16 cellular contexts compared by ENCODE assay signal in the genomic region with DNA sequence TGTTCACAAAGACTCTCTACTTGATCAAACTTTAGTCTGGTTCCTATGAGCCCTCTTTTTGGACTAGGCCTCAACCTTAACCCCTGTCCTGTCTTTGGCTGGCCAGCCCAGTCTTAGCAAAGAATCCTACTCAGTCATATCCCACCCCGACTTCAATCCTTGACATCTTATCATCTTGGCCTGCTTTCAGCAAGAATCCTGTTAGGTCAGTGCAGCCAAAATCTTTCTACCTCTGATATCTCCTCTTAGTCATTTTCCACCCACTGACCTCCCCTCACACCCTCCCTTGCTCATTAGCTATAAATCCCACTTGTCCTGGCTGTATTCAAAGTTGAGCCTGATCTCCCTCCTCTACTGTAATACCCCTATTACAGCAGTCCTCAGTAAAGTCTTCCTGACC.
DNase-seq lines count a peak whose midpoint lies in the region; ATAC-seq and TF ChIP-seq lines count a peak whose summit lies in the region.
"Had no signal": no experiment of that assay in that cellular context is flagged by ENCODE, and none has a peak within 500 bp of the region (broad histone marks: within the 10 kb centered on the region; RNA-seq: fewer than 3 reads in every experiment).

No MANE protein-coding gene starts in this region.

- ATAC-seq in heart left ventricle (peak in 3 of 4 donors; percentile 7 to 49 (median 27)), WTC11 (no peak)
- peak; percentile 27 for ATAC-seq in stimulated activated memory B cell treated with anti-CD40 and anti-IgM and Interleukin-4, amounts not matched to agents 10 μg/mL and 1 μg/mL and 100 μg/mL, for 72 hours
- ATAC-seq: A549 had no signal

- DNase-seq in heart left ventricle (no peak), right atrium auricular region (ENCODE audit: low spot score) (no peak), Caco-2 (no peak), WTC11 (ENCODE audit: low spot score) (no peak), hypothalamus (lab: John Stamatoyannopoulos, UW) (no peak), kidney tubule cell (ENCODE audit: low spot score) (no peak)
- DNase-seq: AML-193; CD4-positive, alpha-beta T cell; DMS153; DMS79; GDM1; HCEC 1CT had no signal

- WGBS in heart left ventricle, 4 donors = 22 to 49% (median 39%) methylated on average over 1 of the region's 1 CpG

- intact Hi-C loops in heart left ventricle (cut with DNase I) (loop anchor here in 1 of 10 donors (10.0 kb wide), 1 partner anchor 1218 kb away; no protein-coding TSS in a partner anchor), Caco-2 (cut with micrococcal nuclease; ENCODE audit: unreplicated experiment) (loop anchor here (5.0 kb wide), 1 partner anchor 315 kb away; no protein-coding TSS in a partner anchor)

- CTCF ChIA-PET in Caco-2 (lab: Charles Lee) = no interaction called here
- CTCF ChIA-PET in WTC11 (lab: Charles Lee) = interaction anchor here (1.9 kb wide), 1 partner anchor 21 kb away, joined by 12 read pairs; no protein-coding TSS in a partner anchor

- H3K9me3 ChIP-seq in heart left ventricle = no peaks in the 10 kb centered on the region
- no peaks in the 10 kb centered on the region for H3K9me3 ChIP-seq in right atrium auricular region
- no peaks in the 10 kb centered on the region for H3K9me3 ChIP-seq in Caco-2
- H3K9me3 ChIP-seq: A549 had no signal

- BruUV-seq in Caco-2 (replicated peaks; lab: Mats Ljungman, UMichigan) = no TSS peak

- H3K27me3 Mint-ChIP-seq in Caco-2 (ENCODE audit: insufficient read depth, unreplicated experiment) (no peaks in the 10 kb centered on the region), WTC11 (ENCODE audit: low read depth) (no peaks in the 10 kb centered on the region)
- no peaks in the 10 kb centered on the region for H3K27me3 Mint-ChIP-seq in stimulated activated memory B cell treated with anti-CD40 and anti-IgM and Interleukin-4, amounts not matched to agents 10 μg/mL and 1 μg/mL and 100 μg/mL, for 72 hours
- H3K27me3 Mint-ChIP-seq: CD4-positive, alpha-beta T cell had no signal

- POLR2A ChIA-PET in Caco-2 (lab: Charles Lee) = no interaction called here
- POLR2A ChIA-PET in WTC11 (lab: Charles Lee) = no interaction called here

- H3K27ac ChIP-seq in heart left ventricle (peak overlapping the region in 1 of 12 donors; percentile 22), right atrium auricular region (peak overlapping the region in 1 of 2 donors; percentile 6)
- H3K27ac ChIP-seq: 22Rv1, A549, C4-2B had no signal

- TF ChIP-seq CTCF in heart left ventricle (IDR thresholded peaks at IDR 0.05) (no peak), right atrium auricular region (IDR thresholded peaks at IDR 0.05) (no peak), Caco-2 (IDR thresholded peaks at IDR 0.05; ENCODE audit: insufficient read depth in 1 of 2, low read depth in 1 of 2, low read length in 1 of 2, severe bottlenecking in 1 of 2, unreplicated experiment in 1 of 2) (no peak), WTC11 (IDR thresholded peaks at IDR 0.05) (no peak)

- peaks cover 5% of the 10 kb centered on the region for H3K36me3 Mint-ChIP-seq in Caco-2 (ENCODE audit: insufficient read depth, unreplicated experiment)
- H3K36me3 Mint-ChIP-seq in WTC11 = no peaks in the 10 kb centered on the region
- H3K36me3 Mint-ChIP-seq in stimulated activated memory B cell treated with anti-CD40 and anti-IgM and Interleukin-4, amounts not matched to agents 10 μg/mL and 1 μg/mL and 100 μg/mL, for 72 hours = no peaks in the 10 kb centered on the region

- no peaks in the 10 kb centered on the region for H3K36me3 ChIP-seq in heart left ventricle
- no peaks in the 10 kb centered on the region for H3K36me3 ChIP-seq in right atrium auricular region
- no peaks in the 10 kb centered on the region for H3K36me3 ChIP-seq in Caco-2 (ENCODE audit: control insufficient read depth, insufficient read depth, low read length)

- H3K4me1 Mint-ChIP-seq in Caco-2 (ENCODE audit: low read depth, unreplicated experiment) = peaks cover 6% of the 10 kb centered on the region
- H3K4me1 Mint-ChIP-seq in WTC11 = peaks cover 34% of the 10 kb centered on the region
- no peaks in the 10 kb centered on the region for H3K4me1 Mint-ChIP-seq in stimulated activated memory B cell treated with anti-CD40 and anti-IgM and Interleukin-4, amounts not matched to agents 10 μg/mL and 1 μg/mL and 100 μg/mL, for 72 hours

- no peaks in the 10 kb centered on the region for H3K27me3 ChIP-seq in heart left ventricle
- H3K27me3 ChIP-seq in right atrium auricular region = no peaks in the 10 kb centered on the region
- no peaks in the 10 kb centered on the region for H3K27me3 ChIP-seq in Caco-2 (replicated peaks; ENCODE audit: control insufficient read depth, insufficient read depth, low read length)

- TF ChIP-seq POLR2A in heart left ventricle (IDR thresholded peaks at IDR 0.05) = no peak

- H3K27ac Mint-ChIP-seq in Caco-2 (ENCODE audit: unreplicated experiment) (peak overlapping the region; percentile 50), WTC11 (0 out of 2 replicates have a peak overlapping the region, but pooled peaks have one; percentile 25)
- no peak overlapping the region for H3K27ac Mint-ChIP-seq in stimulated activated memory B cell treated with anti-CD40 and anti-IgM and Interleukin-4, amounts not matched to agents 10 μg/mL and 1 μg/mL and 100 μg/mL, for 72 hours
- H3K27ac Mint-ChIP-seq: CD4-positive, alpha-beta T cell had no signal

- H3K9me3 Mint-ChIP-seq in Caco-2 (ENCODE audit: unreplicated experiment) (no peaks in the 10 kb centered on the region), WTC11 (no peaks in the 10 kb centered on the region)
- no peaks in the 10 kb centered on the region for H3K9me3 Mint-ChIP-seq in stimulated activated memory B cell treated with anti-CD40 and anti-IgM and Interleukin-4, amounts not matched to agents 10 μg/mL and 1 μg/mL and 100 μg/mL, for 72 hours
- H3K9me3 Mint-ChIP-seq: CD4-positive, alpha-beta T cell had no signal

- H3K4me3 Mint-ChIP-seq in Caco-2 (ENCODE audit: unreplicated experiment) (no peak overlapping the region), WTC11 (no peak overlapping the region)
- H3K4me3 Mint-ChIP-seq in stimulated activated memory B cell treated with anti-CD40 and anti-IgM and Interleukin-4, amounts not matched to agents 10 μg/mL and 1 μg/mL and 100 μg/mL, for 72 hours = no peak overlapping the region
- H3K4me3 Mint-ChIP-seq: CD4-positive, alpha-beta T cell had no signal

- no peak overlapping the region for H3K4me3 ChIP-seq in heart left ventricle
- no peak overlapping the region for H3K4me3 ChIP-seq in right atrium auricular region
- no peak overlapping the region for H3K4me3 ChIP-seq in Caco-2 (ENCODE audit: low read depth, low read length)
- H3K4me3 ChIP-seq: A549 had no signal

- H3K4me1 ChIP-seq in heart left ventricle (peaks cover 0 to 23% (median 2%) of the 10 kb centered on the region in 12 donors), right atrium auricular region (no peaks in the 10 kb centered on the region), Caco-2 (no peaks in the 10 kb centered on the region)
- H3K4me1 ChIP-seq: A549 had no signal

TF ChIP-seq in WTC11, 78 proteins besides CTCF, POLR2A, EP300 and RAD21 (continues in another document):
- TF ChIP-seq, protein P1, sequence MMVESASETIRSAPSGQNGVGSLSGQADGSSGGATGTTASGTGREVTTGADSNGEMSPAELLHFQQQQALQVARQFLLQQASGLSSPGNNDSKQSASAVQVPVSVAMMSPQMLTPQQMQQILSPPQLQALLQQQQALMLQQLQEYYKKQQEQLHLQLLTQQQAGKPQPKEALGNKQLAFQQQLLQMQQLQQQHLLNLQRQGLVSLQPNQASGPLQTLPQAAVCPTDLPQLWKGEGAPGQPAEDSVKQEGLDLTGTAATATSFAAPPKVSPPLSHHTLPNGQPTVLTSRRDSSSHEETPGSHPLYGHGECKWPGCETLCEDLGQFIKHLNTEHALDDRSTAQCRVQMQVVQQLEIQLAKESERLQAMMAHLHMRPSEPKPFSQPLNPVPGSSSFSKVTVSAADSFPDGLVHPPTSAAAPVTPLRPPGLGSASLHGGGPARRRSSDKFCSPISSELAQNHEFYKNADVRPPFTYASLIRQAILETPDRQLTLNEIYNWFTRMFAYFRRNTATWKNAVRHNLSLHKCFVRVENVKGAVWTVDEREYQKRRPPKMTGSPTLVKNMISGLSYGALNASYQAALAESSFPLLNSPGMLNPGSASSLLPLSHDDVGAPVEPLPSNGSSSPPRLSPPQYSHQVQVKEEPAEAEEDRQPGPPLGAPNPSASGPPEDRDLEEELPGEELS (CRISPR knock-in tag; IDR thresholded peaks at IDR 0.05) = no peak
- TF ChIP-seq RELA (CRISPR knock-in tag; IDR thresholded peaks at IDR 0.05; ENCODE audit: borderline replicate concordance) = no peak
- no peak for TF ChIP-seq GABPB1 (CRISPR knock-in tag; IDR thresholded peaks at IDR 0.05)
- TF ChIP-seq, protein P2, sequence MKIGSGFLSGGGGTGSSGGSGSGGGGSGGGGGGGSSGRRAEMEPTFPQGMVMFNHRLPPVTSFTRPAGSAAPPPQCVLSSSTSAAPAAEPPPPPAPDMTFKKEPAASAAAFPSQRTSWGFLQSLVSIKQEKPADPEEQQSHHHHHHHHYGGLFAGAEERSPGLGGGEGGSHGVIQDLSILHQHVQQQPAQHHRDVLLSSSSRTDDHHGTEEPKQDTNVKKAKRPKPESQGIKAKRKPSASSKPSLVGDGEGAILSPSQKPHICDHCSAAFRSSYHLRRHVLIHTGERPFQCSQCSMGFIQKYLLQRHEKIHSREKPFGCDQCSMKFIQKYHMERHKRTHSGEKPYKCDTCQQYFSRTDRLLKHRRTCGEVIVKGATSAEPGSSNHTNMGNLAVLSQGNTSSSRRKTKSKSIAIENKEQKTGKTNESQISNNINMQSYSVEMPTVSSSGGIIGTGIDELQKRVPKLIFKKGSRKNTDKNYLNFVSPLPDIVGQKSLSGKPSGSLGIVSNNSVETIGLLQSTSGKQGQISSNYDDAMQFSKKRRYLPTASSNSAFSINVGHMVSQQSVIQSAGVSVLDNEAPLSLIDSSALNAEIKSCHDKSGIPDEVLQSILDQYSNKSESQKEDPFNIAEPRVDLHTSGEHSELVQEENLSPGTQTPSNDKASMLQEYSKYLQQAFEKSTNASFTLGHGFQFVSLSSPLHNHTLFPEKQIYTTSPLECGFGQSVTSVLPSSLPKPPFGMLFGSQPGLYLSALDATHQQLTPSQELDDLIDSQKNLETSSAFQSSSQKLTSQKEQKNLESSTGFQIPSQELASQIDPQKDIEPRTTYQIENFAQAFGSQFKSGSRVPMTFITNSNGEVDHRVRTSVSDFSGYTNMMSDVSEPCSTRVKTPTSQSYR (CRISPR knock-in tag; IDR thresholded peaks at IDR 0.05) = no peak
- TF ChIP-seq ZNF138 (CRISPR knock-in tag; conservative IDR thresholded peaks at IDR 0.05) = no peak
- no peak for TF ChIP-seq TEAD1 (CRISPR knock-in tag; IDR thresholded peaks at IDR 0.05)
- no peak for TF ChIP-seq SMAD4 (CRISPR knock-in tag; IDR thresholded peaks at IDR 0.05)
- TF ChIP-seq, protein P3, sequence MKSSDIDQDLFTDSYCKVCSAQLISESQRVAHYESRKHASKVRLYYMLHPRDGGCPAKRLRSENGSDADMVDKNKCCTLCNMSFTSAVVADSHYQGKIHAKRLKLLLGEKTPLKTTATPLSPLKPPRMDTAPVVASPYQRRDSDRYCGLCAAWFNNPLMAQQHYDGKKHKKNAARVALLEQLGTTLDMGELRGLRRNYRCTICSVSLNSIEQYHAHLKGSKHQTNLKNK (CRISPR knock-in tag; IDR thresholded peaks at IDR 0.05) = no peak
